Comparison of ENCODE assay signal across 10 cellular contexts in the genomic region with DNA sequence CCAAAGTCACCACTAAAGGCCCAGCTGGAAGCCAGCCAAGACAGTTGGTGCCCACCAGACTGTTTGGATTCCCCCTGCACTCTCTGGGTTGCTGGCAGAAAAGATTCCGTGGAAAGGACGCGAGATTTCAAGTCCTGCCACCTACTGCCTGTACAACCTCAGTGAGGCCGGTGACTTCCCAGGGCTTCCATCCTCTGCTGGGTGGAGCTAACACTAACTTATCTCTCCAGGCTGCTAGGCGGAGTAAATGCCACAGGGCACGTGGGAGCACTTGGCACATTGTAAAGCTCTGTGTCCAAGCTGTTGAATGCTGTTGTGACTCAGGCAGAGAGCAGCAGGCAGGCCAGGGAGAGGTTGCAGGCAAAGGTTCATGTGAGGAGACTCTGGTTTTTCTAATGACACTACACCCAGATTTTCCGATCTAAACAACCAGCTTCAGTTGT. TPM values are rescaled to one million over a fixed set of nuclear protein-coding genes. Genes with fewer than 3 reads are reported as not detected.
DNase-seq lines count a peak whose midpoint lies in the region; ATAC-seq and TF ChIP-seq lines count a peak whose summit lies in the region.
"Had no signal": no experiment of that assay in that cellular context is flagged by ENCODE, and none has a peak within 500 bp of the region (broad histone marks: within the 10 kb centered on the region; RNA-seq: fewer than 3 reads in every experiment).

No MANE protein-coding gene starts in this region.

- intact Hi-C loops in CD14-positive monocyte (cut with micrococcal nuclease): no loop called here

- peaks cover 31 to 63% of the 10 kb centered on the region in 2 donors for H3K4me1 ChIP-seq in muscle layer of duodenum (ENCODE audit: control insufficient read depth in 1 of 2, insufficient read depth in 2 of 2, low read length in 2 of 2)

- no peaks in the 10 kb centered on the region for H3K36me3 ChIP-seq in muscle layer of duodenum (ENCODE audit: control insufficient read depth in 1 of 2, insufficient read depth in 2 of 2, low read length in 2 of 2)

- DNase-seq in GM03348 (ENCODE audit: low spot score): peak; percentile 93
- peak; percentile 59 for DNase-seq in NCI-H526 treated with DMSO at 0.1 percent for 48 hours (lab: John Stamatoyannopoulos, UW)
- peak; percentile 34 for DNase-seq in epidermal melanocyte (ENCODE audit: insufficient read length, low spot score)
- no peak for DNase-seq in CD14-positive monocyte (ENCODE audit: low spot score)

- peaks cover 0 to 4% (median 1%) of the 10 kb centered on the region in 3 donors for H3K27me3 Mint-ChIP-seq in CD14-positive monocyte (ENCODE audit: low read depth in 3 of 3)

- H3K4me1 Mint-ChIP-seq in CD14-positive monocyte: no peaks in the 10 kb centered on the region
- H3K4me1 Mint-ChIP-seq: IgD-negative memory B cell, memory B cell had no signal

- ATAC-seq in HG02870 (IDR thresholded peaks at IDR 0.05; ENCODE audit: unreplicated experiment) (no peak), GM21529 (IDR thresholded peaks at IDR 0.05; ENCODE audit: unreplicated experiment) (no peak), HG02642 (IDR thresholded peaks at IDR 0.05; ENCODE audit: poor library complexity, unreplicated experiment) (no peak)

- no peak overlapping the region for H3K4me3 Mint-ChIP-seq in CD14-positive monocyte
- H3K4me3 Mint-ChIP-seq: memory B cell had no signal

- no peak overlapping the region for H3K4me3 ChIP-seq in muscle layer of duodenum (ENCODE audit: low read depth in 1 of 2, low read length in 2 of 2)

- no peak for TF ChIP-seq CTCF in CD14-positive monocyte (IDR thresholded peaks at IDR 0.05)

- H3K27me3 ChIP-seq in muscle layer of duodenum (ENCODE audit: low read depth, low read length): no peaks in the 10 kb centered on the region

- H3K27ac Mint-ChIP-seq in CD14-positive monocyte: no peak overlapping the region
- H3K27ac Mint-ChIP-seq: IgD-negative memory B cell, memory B cell had no signal

- no peaks in the 10 kb centered on the region for H3K36me3 Mint-ChIP-seq in CD14-positive monocyte
- H3K36me3 Mint-ChIP-seq: IgD-negative memory B cell, memory B cell had no signal

- H3K9me3 Mint-ChIP-seq in CD14-positive monocyte: no peaks in the 10 kb centered on the region
- H3K9me3 Mint-ChIP-seq: IgD-negative memory B cell, memory B cell had no signal

- H3K9me3 ChIP-seq in muscle layer of duodenum (ENCODE audit: control insufficient read depth in 1 of 2, low read length in 2 of 2): no peaks in the 10 kb centered on the region

- H3K27ac ChIP-seq in muscle layer of duodenum (ENCODE audit: low read length): peak overlapping the region; percentile 88

RNA-seq across cellular contexts. Expression of a gene that starts 50.9 kb away (rescaled TPM):
- not detected for polyA plus RNA-seq in CD14-positive monocyte
- polyA plus RNA-seq: IgD-negative memory B cell had no signal
